32 cellular contexts compared by ENCODE assay signal in genomic region chr5:84344788-84345187, GRCh38. TPM values are rescaled to one million over a fixed set of nuclear protein-coding genes. Genes with fewer than 3 reads are reported as not detected.
"Had no signal": no experiment of that assay in that cellular context is flagged by ENCODE, and none has a peak within 500 bp of the region (broad histone marks: within the 10 kb centered on the region; RNA-seq: fewer than 3 reads in every experiment).

No MANE protein-coding gene starts in this region.

- H3K27me3 ChIP-seq: ascending aorta, cardiac muscle cell, MG63 had no signal

- H3K4me3 ChIP-seq: ascending aorta, cardiac muscle cell, MG63, PC-9 had no signal

- DNase-seq: activated CD4-positive, alpha-beta T cell treated with anti-CD3 and anti-CD28 coated beads for 36 hours; activated CD4-positive, alpha-beta T cell treated with anti-CD3 and anti-CD28 coated beads, Interleukin-2, amount 10 ng/mL, durations not matched to agents 7 days and 5 days; activated CD4-positive, alpha-beta T cell treated with anti-CD3 and anti-CD28 coated beads, Interleukin-2, amount 50 U/mL, for 48 hours; activated CD8-positive, alpha-beta T cell treated with anti-CD3 and anti-CD28 coated beads, Interleukin-2, amount 10 ng/mL, durations not matched to agents 7 days and 5 days; activated gamma-delta T cell; activated naive CD4-positive, alpha-beta T cell treated with Interleukin-2 at 50 U/mL for 16 hours; activated naive CD8-positive, alpha-beta T cell treated with anti-CD3 and anti-CD28 coated beads, Interleukin-2, amount 10 ng/mL, durations not matched to agents 7 days and 5 days; activated T-cell treated with anti-CD3 and anti-CD28 coated beads, Interleukin-2, amount 50 U/mL, for 24 hours; amygdala; Kasumi-1; MG63; NCI-H1048; NCI-H1105 treated with DMSO at 0.1 percent for 48 hours; NCI-H1436; NCI-H1694; NCI-H1930; NCI-H2081 treated with DMSO at 0.1 percent for 48 hours; NCI-H2171 treated with DMSO at 0.1 percent for 48 hours; NCI-H2227 treated with DMSO at 0.1 percent for 48 hours; NCI-H446; NCI-H510A treated with DMSO at 0.1 percent for 48 hours; NCI-H526 treated with DMSO at 0.1 percent for 48 hours; NK-92 treated with Interleukin-12 subunit alpha and Interleukin-12 subunit beta, amount 100 ng/mL, for 24 hours; PC-9; SIG-M5 had no signal

- ATAC-seq: activated CD4-positive, alpha-beta T cell treated with anti-CD3 and anti-CD28 coated beads for 36 hours; activated CD4-positive, CD25-positive, alpha-beta regulatory T cell treated with anti-CD3 and anti-CD28 coated beads, Interleukin-2, amount 50 U/mL, for 24 hours; activated CD8-positive, alpha-beta T cell treated with anti-CD3 and anti-CD28 coated beads, Interleukin-2, amount 10 ng/mL, durations not matched to agents 7 days and 5 days; Right ventricle myocardium inferior had no signal

- H3K4me2 ChIP-seq: PC-9 had no signal

- H2AFZ ChIP-seq: PC-9 had no signal

- H3K36me3 ChIP-seq: ascending aorta, cardiac muscle cell, MG63 had no signal

- H3K27ac ChIP-seq: ascending aorta, cardiac muscle cell, PC-9, RWPE1 had no signal

- H3K9me3 ChIP-seq: ascending aorta, MG63 had no signal

RNA-seq across cellular contexts. Expression of gene EDIL3, which starts 39.9 kb away (rescaled TPM):
- total RNA-seq: activated CD4-positive, alpha-beta T cell treated with anti-CD3 and anti-CD28 coated beads for 36 hours; activated CD4-positive, alpha-beta T cell treated with anti-CD3 and anti-CD28 coated beads, Interleukin-2, amount 10 ng/mL, durations not matched to agents 7 days and 5 days; activated CD8-positive, alpha-beta T cell treated with anti-CD3 and anti-CD28 coated beads, Interleukin-2, amount 10 ng/mL, durations not matched to agents 7 days and 5 days; activated naive CD8-positive, alpha-beta T cell treated with anti-CD3 and anti-CD28 coated beads, Interleukin-2, amount 10 ng/mL, durations not matched to agents 7 days and 5 days; activated T-helper 2 cell treated with anti-CD3 and anti-CD28 coated beads, Interferon-gamma antibody, Interleukin-2, Interleukin-4, amounts not matched to agents 10 μg/mL and 5 μg/mL and 100 μg/mL, durations not matched to agents 14 hours and 24 hours and 36 hours; OCI-LY7 had no signal
